In the genomic region with DNA sequence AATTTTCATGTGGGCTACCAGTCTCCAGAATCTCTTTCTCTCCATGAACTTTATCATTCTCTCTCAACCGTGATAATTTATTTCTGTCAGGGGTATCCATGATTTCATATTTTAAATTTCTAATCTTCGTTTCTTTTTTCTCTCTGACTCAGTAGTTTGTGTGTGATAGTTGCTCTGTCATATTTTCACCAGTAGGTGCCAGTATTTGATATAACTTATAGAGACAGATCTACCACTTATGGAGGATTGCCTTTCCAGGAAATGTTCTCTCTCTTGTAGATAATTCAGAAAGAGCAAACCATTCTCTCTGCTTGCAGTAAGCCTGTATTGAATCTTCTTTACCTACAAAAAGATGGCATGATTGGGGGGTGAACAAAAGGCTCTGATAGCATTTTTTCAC, we compare ENCODE assay signal across 8 cellular contexts.
DNase-seq lines count a peak whose midpoint lies in the region; ATAC-seq and TF ChIP-seq lines count a peak whose summit lies in the region.

No MANE protein-coding gene starts in this region.

- H3K9me3 Mint-ChIP-seq in activated CD8-positive, alpha-beta memory T cell treated with anti-CD3 and anti-CD28 coated beads, Interleukin-2, amount 10 ng/mL, durations not matched to agents 7 days and 5 days (ENCODE audit: low read depth), result no peaks in the 10 kb centered on the region

- no peak overlapping the region for H3K4me3 Mint-ChIP-seq in activated CD8-positive, alpha-beta memory T cell treated with anti-CD3 and anti-CD28 coated beads, Interleukin-2, amount 10 ng/mL, durations not matched to agents 7 days and 5 days

- no peaks in the 10 kb centered on the region for H3K36me3 ChIP-seq in ascending aorta
- no peaks in the 10 kb centered on the region for H3K36me3 ChIP-seq in kidney epithelial cell (ENCODE audit: control insufficient read depth, insufficient read depth, low read length)

- no peak for DNase-seq in activated CD8-positive, alpha-beta memory T cell treated with anti-CD3 and anti-CD28 coated beads, Interleukin-2, amount 10 ng/mL, durations not matched to agents 7 days and 5 days
- DNase-seq in activated CD8-positive, alpha-beta memory T cell treated with anti-CD3 and anti-CD28 coated beads for 24 hours, result no peak
- DNase-seq in NCI-H1105 (lab: John Stamatoyannopoulos, UW) (peak; percentile 16), ascending aorta (ENCODE audit: low spot score in 2 of 2) (no peak), kidney epithelial cell (ENCODE audit: low read depth) (no peak), G401 (ENCODE audit: low spot score) (no peak), caudate nucleus (lab: John Stamatoyannopoulos, UW) (no peak), activated T-cell treated with anti-CD3 and anti-CD28 coated beads for 4 hours (no peak)

- no peak overlapping the region for H3K27ac ChIP-seq in ascending aorta
- H3K27ac ChIP-seq in caudate nucleus (ENCODE audit: low read depth, low read length), result no peak overlapping the region

- no peaks in the 10 kb centered on the region for H3K9me3 ChIP-seq in ascending aorta

- no peaks in the 10 kb centered on the region for H3K4me1 ChIP-seq in ascending aorta

- in situ Hi-C loops in G401 (cut with HindIII; ENCODE audit: low sequenced_read_pairs), result no loop called here

- ATAC-seq in activated CD8-positive, alpha-beta memory T cell treated with anti-CD3 and anti-CD28 coated beads, Interleukin-2, amount 10 ng/mL, durations not matched to agents 7 days and 5 days, result peak; percentile 45

- no peaks in the 10 kb centered on the region for H3K27me3 ChIP-seq in ascending aorta
- H3K27me3 ChIP-seq in kidney epithelial cell (ENCODE audit: control insufficient read depth, insufficient read depth, low read length), result no peaks in the 10 kb centered on the region

- peaks cover 8% of the 10 kb centered on the region for H3K27me3 Mint-ChIP-seq in activated CD8-positive, alpha-beta memory T cell treated with anti-CD3 and anti-CD28 coated beads, Interleukin-2, amount 10 ng/mL, durations not matched to agents 7 days and 5 days

- no peak overlapping the region for H3K27ac Mint-ChIP-seq in activated CD8-positive, alpha-beta memory T cell treated with anti-CD3 and anti-CD28 coated beads, Interleukin-2, amount 10 ng/mL, durations not matched to agents 7 days and 5 days

- H3K36me3 Mint-ChIP-seq in activated CD8-positive, alpha-beta memory T cell treated with anti-CD3 and anti-CD28 coated beads, Interleukin-2, amount 10 ng/mL, durations not matched to agents 7 days and 5 days, result no peaks in the 10 kb centered on the region

- H3K4me1 Mint-ChIP-seq in activated CD8-positive, alpha-beta memory T cell treated with anti-CD3 and anti-CD28 coated beads, Interleukin-2, amount 10 ng/mL, durations not matched to agents 7 days and 5 days, result no peaks in the 10 kb centered on the region

- no peak overlapping the region for H3K4me3 ChIP-seq in ascending aorta
- H3K4me3 ChIP-seq in kidney epithelial cell (ENCODE audit: low read depth, low read length), result no peak overlapping the region

- CTCF ChIA-PET in activated CD8-positive, alpha-beta memory T cell treated with anti-CD3 and anti-CD28 coated beads, Interleukin-2, amount 10 ng/mL, durations not matched to agents 7 days and 5 days (lab: Charles Lee), result interaction anchor here (0.7 to 1.5 kb wide), 4 partner anchors 21 to 240 kb away, joined by 3 to 4 read pairs (median 4); no protein-coding TSS in a partner anchor

- intact Hi-C loops in ascending aorta (cut with DNase I), result loop anchor here (2.0 to 5.0 kb wide), 2 partner anchors 241 to 400 kb away; a partner anchor contains a TSS

- peak; percentile 19 to 49 (median 32) for TF ChIP-seq CTCF in ascending aorta (IDR thresholded peaks at IDR 0.05)
- TF ChIP-seq CTCF in kidney epithelial cell (IDR thresholded peaks at IDR 0.05; ENCODE audit: insufficient read depth, low read length, poor library complexity, severe bottlenecking), result peak; percentile 31
